In genomic region chr18:3604260-3604625, GRCh38 we compare ENCODE assay signal across 8 cellular contexts.
DNase-seq lines count a peak whose midpoint lies in the region; ATAC-seq and TF ChIP-seq lines count a peak whose summit lies in the region.

No MANE protein-coding gene starts in this region.

- H4K8ac ChIP-seq in mesendoderm (ENCODE audit: low read depth, low read length) = peak overlapping the region; percentile 91

- peak overlapping the region; percentile 100 for H3K27ac ChIP-seq in mesendoderm (ENCODE audit: low read depth, low read length)

- H3K36me3 ChIP-seq in mesendoderm (ENCODE audit: control insufficient read depth, insufficient read depth, low read length) = peaks cover 2% of the 10 kb centered on the region

- peak overlapping the region; percentile 97 for H2AK5ac ChIP-seq in mesendoderm (ENCODE audit: low read length)

- H2BK120ac ChIP-seq in mesendoderm (ENCODE audit: low read depth, low read length) = peak overlapping the region; percentile 100

- H4K5ac ChIP-seq in mesendoderm (ENCODE audit: low read length) = peak overlapping the region; percentile 98

- ATAC-seq in GM18907 (IDR thresholded peaks at IDR 0.05; ENCODE audit: unreplicated experiment) (peak; percentile 31), HG02943 (IDR thresholded peaks at IDR 0.05; ENCODE audit: low read depth, unreplicated experiment) (peak; percentile 23), activated B cell treated with CpG ODN at 0.5 μM for 24 hours (ENCODE audit: low read depth) (peak; percentile 19)

- peak overlapping the region; percentile 98 for H3K56ac ChIP-seq in mesendoderm (ENCODE audit: low read length)

- H3K23ac ChIP-seq in mesendoderm (ENCODE audit: low read length) = peak overlapping the region; percentile 80

- H3K18ac ChIP-seq in mesendoderm (ENCODE audit: low read length) = peak overlapping the region; percentile 100

- peak overlapping the region; percentile 75 for H3K4me2 ChIP-seq in mesendoderm (ENCODE audit: low read length)

- POLR2A ChIA-PET in activated B cell treated with CpG ODN at 0.5 μM for 24 hours (lab: Charles Lee) = interaction anchor here (0.7 to 2.9 kb wide), 16 partner anchors 10 to 357 kb away, joined by 3 to 82 read pairs (median 6); partner anchors contain the start of genes MYL12A and TGIF1

- H3K27me3 Mint-ChIP-seq in activated B cell treated with CpG ODN at 0.5 μM for 24 hours = no peaks in the 10 kb centered on the region

- H3K9me3 Mint-ChIP-seq in activated B cell treated with CpG ODN at 0.5 μM for 24 hours = no peaks in the 10 kb centered on the region

- H3K4me1 Mint-ChIP-seq in activated B cell treated with CpG ODN at 0.5 μM for 24 hours = peaks cover 3% of the 10 kb centered on the region

- H3K27ac Mint-ChIP-seq in activated B cell treated with CpG ODN at 0.5 μM for 24 hours = no peak overlapping the region

- intact Hi-C loops in activated B cell treated with CpG ODN at 0.5 μM for 24 hours (cut with micrococcal nuclease) = loop anchor here (1.0 kb wide), 2 partner anchors 9 to 20 kb away; no protein-coding TSS in a partner anchor

- CTCF ChIA-PET in activated B cell treated with CpG ODN at 0.5 μM for 24 hours (lab: Charles Lee) = interaction anchor here (0.8 to 3.4 kb wide), 4 partner anchors 10 to 61 kb away, joined by 3 to 21 read pairs (median 10); no protein-coding TSS in a partner anchor

- H3K4me3 Mint-ChIP-seq in activated B cell treated with CpG ODN at 0.5 μM for 24 hours = no peak overlapping the region

- DNase-seq in activated B cell treated with CpG ODN at 0.5 μM for 24 hours (no peak), mesendoderm (no peak), NCI-H446 treated with DMSO at 0.1 percent for 48 hours (lab: John Stamatoyannopoulos, UW) (no peak), NCI-H2029 (lab: John Stamatoyannopoulos, UW) (no peak), NCI-H187 (lab: John Stamatoyannopoulos, UW) (no peak), activated gamma-delta T cell (lab: John Stamatoyannopoulos, UW) (no peak)

- H3K79me1 ChIP-seq in mesendoderm (ENCODE audit: low read length) = peaks cover 2% of the 10 kb centered on the region

- peaks cover 9% of the 10 kb centered on the region for H3K4me1 ChIP-seq in mesendoderm (ENCODE audit: control insufficient read depth, low read depth, low read length)

- peak overlapping the region; percentile 94 for H3K4ac ChIP-seq in mesendoderm (ENCODE audit: low read depth, low read length)

- TF ChIP-seq CTCF in activated B cell treated with CpG ODN at 0.5 μM for 24 hours (IDR thresholded peaks at IDR 0.05) = no peak

- peaks cover 2% of the 10 kb centered on the region for H3K36me3 Mint-ChIP-seq in activated B cell treated with CpG ODN at 0.5 μM for 24 hours (ENCODE audit: low read depth)

- peak overlapping the region; percentile 100 for H2BK5ac ChIP-seq in mesendoderm (ENCODE audit: low read length)

- WGBS in mesendoderm (ENCODE audit: extremely low coverage, insufficient coverage, low lambda C conversion rate) = no CpG with 5 or more reads among the region's 5 CpGs

- H3K79me2 ChIP-seq in mesendoderm (ENCODE audit: control insufficient read depth, insufficient read depth, low read length) = peaks cover 36% of the 10 kb centered on the region

- H3K9ac ChIP-seq in mesendoderm (ENCODE audit: low read length) = peak overlapping the region; percentile 99

- no peaks in the 10 kb centered on the region for H3K27me3 ChIP-seq in mesendoderm (ENCODE audit: insufficient read depth, low read length, poor library complexity)

- H3K4me3 ChIP-seq in mesendoderm (ENCODE audit: low read length) = peak overlapping the region; percentile 89

- peak overlapping the region; percentile 97 for H2BK15ac ChIP-seq in mesendoderm (replicated peaks; ENCODE audit: low read depth)
